Comparison of ENCODE assay signal across 1 cellular context in genomic region chr1:201506573-201507567, GRCh38.
TF ChIP-seq lines count a peak whose summit lies in the region.

TSS of gene CSRP1 (minus strand) at chr1:201507123. CDS start at chr1:201496303, 10,820 bp downstream.

TF ChIP-seq in HepG2, 621 proteins besides CTCF, POLR2A, EP300 and RAD21 (continued from another document):
- TF ChIP-seq MAX (IDR thresholded peaks at IDR 0.05): peak; percentile 76
- TF ChIP-seq HIVEP1 (CRISPR knock-in tag; IDR thresholded peaks at IDR 0.05): no peak
- peak; percentile 33 for TF ChIP-seq ZEB1 (IDR thresholded peaks at IDR 0.05; ENCODE audit: insufficient replicate concordance, low read depth)
- TF ChIP-seq REPIN1 (CRISPR knock-in tag; IDR thresholded peaks at IDR 0.05; ENCODE audit: borderline replicate concordance, low read depth): 0 out of 2 replicates have a peak, but pooled peaks have one; percentile 40
- TF ChIP-seq, protein P1, sequence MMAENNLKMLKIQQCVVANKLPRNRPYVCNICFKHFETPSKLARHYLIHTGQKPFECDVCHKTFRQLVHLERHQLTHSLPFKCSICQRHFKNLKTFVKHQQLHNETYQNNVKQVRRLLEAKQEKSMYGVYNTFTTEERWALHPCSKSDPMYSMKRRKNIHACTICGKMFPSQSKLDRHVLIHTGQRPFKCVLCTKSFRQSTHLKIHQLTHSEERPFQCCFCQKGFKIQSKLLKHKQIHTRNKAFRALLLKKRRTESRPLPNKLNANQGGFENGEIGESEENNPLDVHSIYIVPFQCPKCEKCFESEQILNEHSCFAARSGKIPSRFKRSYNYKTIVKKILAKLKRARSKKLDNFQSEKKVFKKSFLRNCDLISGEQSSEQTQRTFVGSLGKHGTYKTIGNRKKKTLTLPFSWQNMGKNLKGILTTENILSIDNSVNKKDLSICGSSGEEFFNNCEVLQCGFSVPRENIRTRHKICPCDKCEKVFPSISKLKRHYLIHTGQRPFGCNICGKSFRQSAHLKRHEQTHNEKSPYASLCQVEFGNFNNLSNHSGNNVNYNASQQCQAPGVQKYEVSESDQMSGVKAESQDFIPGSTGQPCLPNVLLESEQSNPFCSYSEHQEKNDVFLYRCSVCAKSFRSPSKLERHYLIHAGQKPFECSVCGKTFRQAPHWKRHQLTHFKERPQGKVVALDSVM (CRISPR knock-in tag; IDR thresholded peaks at IDR 0.05): 0 out of 2 replicates have a peak, but pooled peaks have one; percentile 14
- TF ChIP-seq IRF9 (CRISPR knock-in tag; IDR thresholded peaks at IDR 0.05; ENCODE audit: borderline replicate concordance): peak; percentile 39; the same call in 1 of the 2 replicates
- TF ChIP-seq TCF12 (IDR thresholded peaks at IDR 0.05): no peak
- TF ChIP-seq TCF12 (CRISPR knock-in tag; IDR thresholded peaks at IDR 0.05): peak; percentile 70; the same call in 1 of the 2 replicates
- peak; percentile 80 for TF ChIP-seq ZKSCAN1 (IDR thresholded peaks at IDR 0.05; ENCODE audit: low read length)
- TF ChIP-seq DRAP1 (CRISPR knock-in tag; IDR thresholded peaks at IDR 0.05): peak; percentile 77
- TF ChIP-seq XRCC5 (optimal IDR thresholded peaks at IDR 0.05; ENCODE audit: low read length): peak; percentile 53
- TF ChIP-seq NR2C2 (CRISPR knock-in tag; IDR thresholded peaks at IDR 0.05; ENCODE audit: borderline replicate concordance): peak; percentile 42; the same call in 1 of the 2 replicates
- TF ChIP-seq ZNF563 (CRISPR knock-in tag; IDR thresholded peaks at IDR 0.05): peak; percentile 66; the same call in 1 of the 2 replicates
- peak; percentile 67 for TF ChIP-seq POLR2G (IDR thresholded peaks at IDR 0.05; ENCODE audit: low read depth, low read length)
- no peak for TF ChIP-seq HCFC1 (IDR thresholded peaks at IDR 0.05; ENCODE audit: low read depth, low read length)
- TF ChIP-seq, protein P2, sequence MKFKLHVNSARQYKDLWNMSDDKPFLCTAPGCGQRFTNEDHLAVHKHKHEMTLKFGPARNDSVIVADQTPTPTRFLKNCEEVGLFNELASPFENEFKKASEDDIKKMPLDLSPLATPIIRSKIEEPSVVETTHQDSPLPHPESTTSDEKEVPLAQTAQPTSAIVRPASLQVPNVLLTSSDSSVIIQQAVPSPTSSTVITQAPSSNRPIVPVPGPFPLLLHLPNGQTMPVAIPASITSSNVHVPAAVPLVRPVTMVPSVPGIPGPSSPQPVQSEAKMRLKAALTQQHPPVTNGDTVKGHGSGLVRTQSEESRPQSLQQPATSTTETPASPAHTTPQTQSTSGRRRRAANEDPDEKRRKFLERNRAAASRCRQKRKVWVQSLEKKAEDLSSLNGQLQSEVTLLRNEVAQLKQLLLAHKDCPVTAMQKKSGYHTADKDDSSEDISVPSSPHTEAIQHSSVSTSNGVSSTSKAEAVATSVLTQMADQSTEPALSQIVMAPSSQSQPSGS (CRISPR knock-in tag; IDR thresholded peaks at IDR 0.05): peak; percentile 57; the same call in 1 of the 2 replicates
- TF ChIP-seq DR1 (CRISPR knock-in tag; IDR thresholded peaks at IDR 0.05): peak; percentile 85
- peak; percentile 76 for TF ChIP-seq ZFY (CRISPR knock-in tag; IDR thresholded peaks at IDR 0.05)
- TF ChIP-seq HNF4A (CRISPR knock-in tag; IDR thresholded peaks at IDR 0.05): peak; percentile 26; the same call in 1 of the 2 replicates
- TF ChIP-seq, protein P3, sequence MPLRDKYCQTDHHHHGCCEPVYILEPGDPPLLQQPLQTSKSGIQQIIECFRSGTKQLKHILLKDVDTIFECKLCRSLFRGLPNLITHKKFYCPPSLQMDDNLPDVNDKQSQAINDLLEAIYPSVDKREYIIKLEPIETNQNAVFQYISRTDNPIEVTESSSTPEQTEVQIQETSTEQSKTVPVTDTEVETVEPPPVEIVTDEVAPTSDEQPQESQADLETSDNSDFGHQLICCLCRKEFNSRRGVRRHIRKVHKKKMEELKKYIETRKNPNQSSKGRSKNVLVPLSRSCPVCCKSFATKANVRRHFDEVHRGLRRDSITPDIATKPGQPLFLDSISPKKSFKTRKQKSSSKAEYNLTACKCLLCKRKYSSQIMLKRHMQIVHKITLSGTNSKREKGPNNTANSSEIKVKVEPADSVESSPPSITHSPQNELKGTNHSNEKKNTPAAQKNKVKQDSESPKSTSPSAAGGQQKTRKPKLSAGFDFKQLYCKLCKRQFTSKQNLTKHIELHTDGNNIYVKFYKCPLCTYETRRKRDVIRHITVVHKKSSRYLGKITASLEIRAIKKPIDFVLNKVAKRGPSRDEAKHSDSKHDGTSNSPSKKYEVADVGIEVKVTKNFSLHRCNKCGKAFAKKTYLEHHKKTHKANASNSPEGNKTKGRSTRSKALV (CRISPR knock-in tag; IDR thresholded peaks at IDR 0.05): peak; percentile 87
- 0 out of 2 replicates have a peak, but pooled peaks have one; percentile 25 for TF ChIP-seq CCDC6 (CRISPR knock-in tag; IDR thresholded peaks at IDR 0.05)
- no peak for TF ChIP-seq ZNF558 (CRISPR knock-in tag; IDR thresholded peaks at IDR 0.05; ENCODE audit: borderline replicate concordance)
- TF ChIP-seq, protein P4, sequence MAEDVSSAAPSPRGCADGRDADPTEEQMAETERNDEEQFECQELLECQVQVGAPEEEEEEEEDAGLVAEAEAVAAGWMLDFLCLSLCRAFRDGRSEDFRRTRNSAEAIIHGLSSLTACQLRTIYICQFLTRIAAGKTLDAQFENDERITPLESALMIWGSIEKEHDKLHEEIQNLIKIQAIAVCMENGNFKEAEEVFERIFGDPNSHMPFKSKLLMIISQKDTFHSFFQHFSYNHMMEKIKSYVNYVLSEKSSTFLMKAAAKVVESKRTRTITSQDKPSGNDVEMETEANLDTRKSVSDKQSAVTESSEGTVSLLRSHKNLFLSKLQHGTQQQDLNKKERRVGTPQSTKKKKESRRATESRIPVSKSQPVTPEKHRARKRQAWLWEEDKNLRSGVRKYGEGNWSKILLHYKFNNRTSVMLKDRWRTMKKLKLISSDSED (CRISPR knock-in tag; IDR thresholded peaks at IDR 0.05): 0 out of 2 replicates have a peak, but pooled peaks have one; percentile 68
- TF ChIP-seq ZNF607 (CRISPR knock-in tag; IDR thresholded peaks at IDR 0.05; ENCODE audit: borderline replicate concordance): peak; percentile 80
- TF ChIP-seq SAP130 (CRISPR knock-in tag; IDR thresholded peaks at IDR 0.05; ENCODE audit: low read depth): peak; percentile 61
- TF ChIP-seq, protein P5, sequence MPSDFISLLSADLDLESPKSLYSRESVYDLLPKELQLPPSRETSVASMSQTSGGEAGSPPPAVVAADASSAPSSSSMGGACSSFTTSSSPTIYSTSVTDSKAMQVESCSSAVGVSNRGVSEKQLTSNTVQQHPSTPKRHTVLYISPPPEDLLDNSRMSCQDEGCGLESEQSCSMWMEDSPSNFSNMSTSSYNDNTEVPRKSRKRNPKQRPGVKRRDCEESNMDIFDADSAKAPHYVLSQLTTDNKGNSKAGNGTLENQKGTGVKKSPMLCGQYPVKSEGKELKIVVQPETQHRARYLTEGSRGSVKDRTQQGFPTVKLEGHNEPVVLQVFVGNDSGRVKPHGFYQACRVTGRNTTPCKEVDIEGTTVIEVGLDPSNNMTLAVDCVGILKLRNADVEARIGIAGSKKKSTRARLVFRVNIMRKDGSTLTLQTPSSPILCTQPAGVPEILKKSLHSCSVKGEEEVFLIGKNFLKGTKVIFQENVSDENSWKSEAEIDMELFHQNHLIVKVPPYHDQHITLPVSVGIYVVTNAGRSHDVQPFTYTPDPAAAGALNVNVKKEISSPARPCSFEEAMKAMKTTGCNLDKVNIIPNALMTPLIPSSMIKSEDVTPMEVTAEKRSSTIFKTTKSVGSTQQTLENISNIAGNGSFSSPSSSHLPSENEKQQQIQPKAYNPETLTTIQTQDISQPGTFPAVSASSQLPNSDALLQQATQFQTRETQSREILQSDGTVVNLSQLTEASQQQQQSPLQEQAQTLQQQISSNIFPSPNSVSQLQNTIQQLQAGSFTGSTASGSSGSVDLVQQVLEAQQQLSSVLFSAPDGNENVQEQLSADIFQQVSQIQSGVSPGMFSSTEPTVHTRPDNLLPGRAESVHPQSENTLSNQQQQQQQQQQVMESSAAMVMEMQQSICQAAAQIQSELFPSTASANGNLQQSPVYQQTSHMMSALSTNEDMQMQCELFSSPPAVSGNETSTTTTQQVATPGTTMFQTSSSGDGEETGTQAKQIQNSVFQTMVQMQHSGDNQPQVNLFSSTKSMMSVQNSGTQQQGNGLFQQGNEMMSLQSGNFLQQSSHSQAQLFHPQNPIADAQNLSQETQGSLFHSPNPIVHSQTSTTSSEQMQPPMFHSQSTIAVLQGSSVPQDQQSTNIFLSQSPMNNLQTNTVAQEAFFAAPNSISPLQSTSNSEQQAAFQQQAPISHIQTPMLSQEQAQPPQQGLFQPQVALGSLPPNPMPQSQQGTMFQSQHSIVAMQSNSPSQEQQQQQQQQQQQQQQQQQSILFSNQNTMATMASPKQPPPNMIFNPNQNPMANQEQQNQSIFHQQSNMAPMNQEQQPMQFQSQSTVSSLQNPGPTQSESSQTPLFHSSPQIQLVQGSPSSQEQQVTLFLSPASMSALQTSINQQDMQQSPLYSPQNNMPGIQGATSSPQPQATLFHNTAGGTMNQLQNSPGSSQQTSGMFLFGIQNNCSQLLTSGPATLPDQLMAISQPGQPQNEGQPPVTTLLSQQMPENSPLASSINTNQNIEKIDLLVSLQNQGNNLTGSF (CRISPR knock-in tag; IDR thresholded peaks at IDR 0.05): peak; percentile 48; the same call in 1 of the 2 replicates
- peak; percentile 68; the same call in 1 of the 2 replicates for TF ChIP-seq HOXA3 (CRISPR knock-in tag; IDR thresholded peaks at IDR 0.05)
- TF ChIP-seq ISL2 (CRISPR knock-in tag; IDR thresholded peaks at IDR 0.05): no peak
- TF ChIP-seq REL (CRISPR knock-in tag; conservative IDR thresholded peaks at IDR 0.05): no peak
- TF ChIP-seq ZNF235 (CRISPR knock-in tag; IDR thresholded peaks at IDR 0.05; ENCODE audit: borderline replicate concordance): 0 out of 2 replicates have a peak, but pooled peaks have one; percentile 62
- no peak for TF ChIP-seq ZBTB33 (CRISPR knock-in tag; IDR thresholded peaks at IDR 0.05)
- 0 out of 2 replicates have a peak, but pooled peaks have one; percentile 60 for TF ChIP-seq ZNF501 (CRISPR knock-in tag; IDR thresholded peaks at IDR 0.05)
- peak; percentile 57 for TF ChIP-seq PATZ1 (CRISPR knock-in tag; IDR thresholded peaks at IDR 0.05)
- TF ChIP-seq FOXO4 (CRISPR knock-in tag; conservative IDR thresholded peaks at IDR 0.05): no peak
TF ChIP-seq in HepG2: peak in this region for 123.
